Comparison of ENCODE assay signal across 8 cellular contexts in the genomic region with DNA sequence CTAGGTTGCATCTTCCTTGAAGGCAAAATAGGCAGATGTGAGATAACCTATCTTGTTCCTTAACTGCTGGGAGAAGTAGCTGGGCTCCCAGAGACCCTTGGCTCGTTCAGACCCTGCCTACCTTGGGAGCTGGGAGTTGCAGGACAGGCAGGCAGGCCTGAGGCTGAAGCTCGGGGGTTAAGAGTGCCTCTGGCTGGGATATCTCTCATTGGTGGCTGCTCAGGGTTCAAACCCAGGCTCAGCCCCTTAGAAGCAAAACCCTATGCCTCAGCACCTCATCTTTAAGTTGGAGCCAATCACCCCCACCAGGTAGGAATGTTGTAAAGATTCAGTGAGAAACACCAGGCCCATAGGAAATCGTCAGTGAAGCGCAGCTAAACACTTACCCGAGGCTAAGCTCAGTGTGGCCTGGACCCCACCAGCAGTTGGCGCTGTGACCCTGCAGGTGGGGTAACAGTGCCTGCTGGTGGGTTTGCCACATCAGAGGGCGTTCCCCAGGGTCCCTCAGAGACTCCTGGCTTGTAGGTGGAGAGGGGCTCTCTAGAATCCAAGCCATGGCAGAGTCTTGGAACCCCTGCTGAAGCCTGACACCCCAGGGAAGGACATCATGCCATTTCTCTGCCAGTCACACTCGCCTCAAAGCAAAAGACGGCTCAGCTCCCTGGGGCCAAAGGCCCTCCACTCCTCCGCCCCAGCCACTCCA. TPM values are rescaled to one million over a fixed set of nuclear protein-coding genes. Genes with fewer than 3 reads are reported as not detected.
DNase-seq lines count a peak whose midpoint lies in the region; ATAC-seq and TF ChIP-seq lines count a peak whose summit lies in the region.

No MANE protein-coding gene starts in this region.

- no peak for TF ChIP-seq POLR2A in NB4 (IDR thresholded peaks at IDR 0.05; ENCODE audit: extremely low read depth, insufficient read length)

- ATAC-seq in GM21825 (IDR thresholded peaks at IDR 0.05; ENCODE audit: unreplicated experiment), result peak; percentile 87
- peak; percentile 98 for ATAC-seq in left lobe of liver

- peak; percentile 69 for DNase-seq in EH (ENCODE audit: low read depth)
- peak; percentile 80 for DNase-seq in NB4 (ENCODE audit: low read depth)
- DNase-seq in activated CD4-positive, alpha-beta T cell treated with anti-CD3 and anti-CD28 coated beads for 1 hour, result peak; percentile 55
- peak; percentile 13 for DNase-seq in cerebellum (ENCODE audit: low spot score)
- DNase-seq in left lobe of liver (ENCODE audit: low spot score), result peak; percentile 69
- DNase-seq in stimulated activated CD4-positive, alpha-beta T cell treated with anti-CD3 and anti-CD28 coated beads, Interleukin-4, amount 100 ng/mL, for 48 hours (ENCODE audit: low read depth in 2 of 2), result peak; percentile 44 to 64
- no peak for DNase-seq in NCI-H446 treated with DMSO at 0.1 percent for 48 hours (lab: John Stamatoyannopoulos, UW)

- no peak overlapping the region for H3K4me3 ChIP-seq in NB4 (ENCODE audit: low read depth, low read length)

- peak; percentile 99 for TF ChIP-seq CTCF in NB4 (IDR thresholded peaks at IDR 0.05; ENCODE audit: low read depth, low read length)

RNA-seq across cellular contexts. Expression of a gene that starts 54.6 kb away (rescaled TPM):
- total RNA-seq in cerebellum (8.9 TPM), left lobe of liver (not detected)

RNA-seq across cellular contexts. Expression of a gene that starts 55.9 kb away (rescaled TPM):
- total RNA-seq in cerebellum, result 0.27 TPM
- 0.63 TPM for total RNA-seq in left lobe of liver
